In genomic region chr9:27333241-27334052, GRCh38 we compare ENCODE assay signal across 9 cellular contexts. TPM values are rescaled to one million over a fixed set of nuclear protein-coding genes. Genes with fewer than 3 reads are reported as not detected.
DNase-seq lines count a peak whose midpoint lies in the region; ATAC-seq and TF ChIP-seq lines count a peak whose summit lies in the region.
"Had no signal": no experiment of that assay in that cellular context is flagged by ENCODE, and none has a peak within 500 bp of the region (broad histone marks: within the 10 kb centered on the region; RNA-seq: fewer than 3 reads in every experiment).

No MANE protein-coding gene starts in this region.

- DNase-seq in NCI-H460 (ENCODE audit: extremely low read depth, low read depth), result peak; percentile 48
- peak; percentile 31 to 48 for DNase-seq in activated CD4-positive, alpha-beta T cell treated with anti-CD3 and anti-CD28 coated beads, Interleukin-2, amount 50 U/mL, for 48 hours
- DNase-seq in effector CD8-positive, alpha-beta T cell (lab: John Stamatoyannopoulos, UW), result peak; percentile 28
- peak; percentile 93 for DNase-seq in medulla oblongata (ENCODE audit: extremely low spot score)

- H3K27ac Mint-ChIP-seq in stimulated activated memory B cell treated with anti-CD40 and anti-IgM and Interleukin-4, amounts not matched to agents 10 μg/mL and 1 μg/mL and 100 μg/mL, for 72 hours, result peak overlapping the region; percentile 31

- TF ChIP-seq CTCF in C4-2B (conservative IDR thresholded peaks at IDR 0.05), result peak; percentile 84

- no peak overlapping the region for H3K27ac ChIP-seq in C4-2B

- no peak overlapping the region for H3K4me3 Mint-ChIP-seq in stimulated activated memory B cell treated with anti-CD40 and anti-IgM and Interleukin-4, amounts not matched to agents 10 μg/mL and 1 μg/mL and 100 μg/mL, for 72 hours

- no peaks in the 10 kb centered on the region for H3K27me3 Mint-ChIP-seq in stimulated activated memory B cell treated with anti-CD40 and anti-IgM and Interleukin-4, amounts not matched to agents 10 μg/mL and 1 μg/mL and 100 μg/mL, for 72 hours

- H3K9me3 Mint-ChIP-seq in stimulated activated memory B cell treated with anti-CD40 and anti-IgM and Interleukin-4, amounts not matched to agents 10 μg/mL and 1 μg/mL and 100 μg/mL, for 72 hours, result no peaks in the 10 kb centered on the region

- ATAC-seq in GM19023 (IDR thresholded peaks at IDR 0.05; ENCODE audit: unreplicated experiment) (peak; percentile 84), HG03378 (IDR thresholded peaks at IDR 0.05; ENCODE audit: unreplicated experiment) (peak; percentile 90)
- peak; percentile 83 for ATAC-seq in stimulated activated memory B cell treated with anti-CD40 and anti-IgM and Interleukin-4, amounts not matched to agents 10 μg/mL and 1 μg/mL and 100 μg/mL, for 72 hours

- H3K36me3 Mint-ChIP-seq in stimulated activated memory B cell treated with anti-CD40 and anti-IgM and Interleukin-4, amounts not matched to agents 10 μg/mL and 1 μg/mL and 100 μg/mL, for 72 hours, result peaks cover 16% of the 10 kb centered on the region

- H3K4me1 Mint-ChIP-seq in stimulated activated memory B cell treated with anti-CD40 and anti-IgM and Interleukin-4, amounts not matched to agents 10 μg/mL and 1 μg/mL and 100 μg/mL, for 72 hours, result peaks cover 17% of the 10 kb centered on the region

RNA-seq across cellular contexts. Expression of gene EQTN, which starts 36.5 kb away (rescaled TPM):
- total RNA-seq in NCI-H460 (2014; rRNA removed; shearing (Covaris generic)), result not detected in 2 replicates
- not detected in 2 replicates for polyA plus RNA-seq in NCI-H460 (2014; cell fraction: nucleus; rRNA removed)
- total RNA-seq: activated CD8-positive, alpha-beta memory T cell treated with anti-CD3 and anti-CD28 coated beads for 36 hours had no signal

Comparison
In these comparisons a context has a peak if more than half of its experiments do, and no peak if none do; other contexts are left out.
1. DNase-seq: peak in every context shown above with its lines; median percentile 93 in medulla oblongata; 48 in NCI-H460; 40 in activated CD4-positive, alpha-beta T cell treated with anti-CD3 and anti-CD28 coated beads, Interleukin-2, amount 50 U/mL, for 48 hours; 28 in effector CD8-positive, alpha-beta T cell.